In the genomic region with DNA sequence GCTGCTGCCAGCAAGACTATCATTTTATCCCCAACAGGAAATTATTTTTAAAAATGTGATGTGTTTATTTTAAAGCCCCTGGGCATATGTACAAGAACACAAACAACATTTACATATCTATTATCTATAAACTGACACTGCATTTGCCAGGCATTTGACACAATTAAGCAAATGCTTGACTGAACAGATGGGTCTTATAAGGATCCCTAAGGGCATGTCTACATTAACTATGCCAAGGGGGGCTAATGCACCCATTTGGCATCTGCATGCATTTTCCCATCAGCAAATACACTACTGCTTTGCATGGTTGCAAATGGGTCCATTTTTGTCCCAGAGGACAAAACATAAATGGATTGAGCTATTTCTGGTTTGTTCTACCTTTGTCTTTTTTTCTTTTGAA, we compare ENCODE assay signal across 20 cellular contexts.
"Had no signal": no experiment of that assay in that cellular context is flagged by ENCODE, and none has a peak within 500 bp of the region (broad histone marks: within the 10 kb centered on the region; RNA-seq: fewer than 3 reads in every experiment).

No MANE protein-coding gene starts in this region.

- H3K27me3 Mint-ChIP-seq: activated naive CD8-positive, alpha-beta T cell treated with anti-CD3 and anti-CD28 coated beads, Interleukin-2, amount 10 ng/mL, durations not matched to agents 7 days and 5 days; brain had no signal

- H3K4me1 ChIP-seq: parathyroid adenoma, stomach, testis, upper lobe of left lung had no signal

- H3K4me3 ChIP-seq: coronary artery, stomach, testis, upper lobe of left lung had no signal

- ATAC-seq: natural killer cell had no signal

- H3K27ac Mint-ChIP-seq: activated naive CD8-positive, alpha-beta T cell treated with anti-CD3 and anti-CD28 coated beads, Interleukin-2, amount 10 ng/mL, durations not matched to agents 7 days and 5 days; natural killer cell had no signal

- DNase-seq: activated CD4-positive, alpha-beta T cell treated with anti-CD3 and anti-CD28 coated beads for 1 hour; activated CD4-positive, alpha-beta T cell treated with anti-CD3 and anti-CD28 coated beads, Interleukin-2, amount 50 U/mL, for 4 hours; activated naive CD4-positive, alpha-beta T cell; activated naive CD8-positive, alpha-beta T cell treated with anti-CD3 and anti-CD28 coated beads, Interleukin-2, amount 10 ng/mL, durations not matched to agents 7 days and 5 days; activated T-cell treated with anti-CD3 and anti-CD28 coated beads for 4 hours; central memory CD4-positive, alpha-beta T cell; effector CD8-positive, alpha-beta T cell; foreskin fibroblast; kidney glomerular epithelial cell; mesendoderm; natural killer cell; stimulated activated CD4-positive, alpha-beta T cell treated with anti-CD3 and anti-CD28 coated beads, Interleukin-2, amount 100 ng/mL, for 24 hours; stomach; testis; upper lobe of left lung had no signal

- H3K9me3 ChIP-seq: neutrophil, stomach, testis, upper lobe of left lung had no signal

- H3K4me1 Mint-ChIP-seq: activated naive CD8-positive, alpha-beta T cell treated with anti-CD3 and anti-CD28 coated beads, Interleukin-2, amount 10 ng/mL, durations not matched to agents 7 days and 5 days; natural killer cell had no signal

- H3K36me3 Mint-ChIP-seq: activated naive CD8-positive, alpha-beta T cell treated with anti-CD3 and anti-CD28 coated beads, Interleukin-2, amount 10 ng/mL, durations not matched to agents 7 days and 5 days; brain; natural killer cell had no signal

- H3K36me3 ChIP-seq: neutrophil, stomach, upper lobe of left lung had no signal

- H3K27ac ChIP-seq: coronary artery, parathyroid adenoma, stomach, testis, upper lobe of left lung, VCaP had no signal

- H3K4me3 Mint-ChIP-seq: activated naive CD8-positive, alpha-beta T cell treated with anti-CD3 and anti-CD28 coated beads, Interleukin-2, amount 10 ng/mL, durations not matched to agents 7 days and 5 days; brain; natural killer cell had no signal

- H3K27me3 ChIP-seq: neutrophil, stomach, testis, upper lobe of left lung had no signal
